In the genomic region with DNA sequence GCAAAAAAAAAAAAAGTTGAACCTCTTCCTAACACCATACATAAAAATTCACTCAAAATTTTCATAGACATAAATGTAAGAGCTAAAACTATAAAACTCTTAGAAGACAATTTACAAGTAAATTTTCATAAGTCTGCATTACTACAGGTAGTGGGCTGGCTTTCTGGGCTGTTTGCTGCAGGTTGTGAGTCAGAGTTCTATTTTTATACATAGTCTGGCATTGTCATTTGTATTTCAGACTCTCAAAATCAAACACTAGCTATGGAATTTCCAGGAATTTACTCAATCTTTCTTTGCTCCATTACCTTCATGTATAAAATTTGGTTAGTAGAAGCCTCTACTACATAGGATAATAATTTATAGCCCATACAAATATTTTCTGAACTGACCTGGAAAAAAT, we compare ENCODE assay signal across 12 cellular contexts.
"Had no signal": no experiment of that assay in that cellular context is flagged by ENCODE, and none has a peak within 500 bp of the region (broad histone marks: within the 10 kb centered on the region; RNA-seq: fewer than 3 reads in every experiment).

No MANE protein-coding gene starts in this region.

- H3K27ac ChIP-seq: esophagus muscularis mucosa, heart left ventricle, neural progenitor cell, ovary, right atrium auricular region, tibial artery had no signal

- H3K4me3 ChIP-seq: esophagus muscularis mucosa, heart left ventricle, neural progenitor cell, ovary, right atrium auricular region, tibial artery had no signal

- H3K27me3 ChIP-seq: esophagus muscularis mucosa, heart left ventricle, neural progenitor cell, ovary, right atrium auricular region, tibial artery had no signal

- ATAC-seq: activated CD4-positive, CD25-positive, alpha-beta regulatory T cell treated with anti-CD3 and anti-CD28 coated beads, Interleukin-2, amount 50 U/mL, for 24 hours; stimulated activated effector memory CD8-positive, alpha-beta T cell treated with anti-CD3 and anti-CD28 coated beads, Interleukin-12 subunit alpha, Interleukin-12 subunit beta, amount 100 ng/mL, for 72 hours had no signal

- H3K36me3 ChIP-seq: esophagus muscularis mucosa, heart left ventricle, neural progenitor cell, ovary, right atrium auricular region, tibial artery had no signal

- DNase-seq: activated naive CD4-positive, alpha-beta T cell treated with anti-CD3 and anti-CD28 coated beads, Interleukin-2, amount 50 U/mL, for 16 hours; activated T-cell treated with anti-CD3 and anti-CD28 coated beads, Interleukin-2, amount 50 U/mL, for 1 hour; amniotic stem cell; foreskin melanocyte; heart left ventricle; ovary; tibial artery had no signal

- H3K4me1 ChIP-seq: right atrium auricular region had no signal

- H3K9me3 ChIP-seq: esophagus muscularis mucosa, ovary, right atrium auricular region, tibial artery had no signal
